ENCODE assay signal across 20 cellular contexts in the genomic region with DNA sequence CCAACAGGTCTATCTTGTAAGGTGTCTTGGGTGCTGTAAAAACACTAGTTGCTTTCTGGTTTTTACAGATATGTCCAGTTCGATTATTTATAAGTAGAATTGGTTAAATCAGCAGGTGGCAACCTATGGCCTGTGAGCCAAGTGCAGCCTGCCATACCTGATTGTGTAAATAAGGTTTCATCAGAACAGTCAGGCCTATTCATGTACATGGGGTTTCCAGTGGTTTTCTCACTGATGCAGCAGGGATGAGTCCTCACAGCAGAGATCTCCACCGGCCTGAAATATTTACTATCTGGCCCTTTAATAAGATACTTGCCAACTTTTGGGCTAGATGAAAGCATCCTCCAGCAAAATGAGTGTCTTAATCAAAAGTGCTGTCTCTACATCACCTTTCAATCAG.
"Had no signal": no experiment of that assay in that cellular context is flagged by ENCODE, and none has a peak within 500 bp of the region (broad histone marks: within the 10 kb centered on the region; RNA-seq: fewer than 3 reads in every experiment).

No MANE protein-coding gene starts in this region.

- H3K4me3 ChIP-seq: colonic mucosa, esophagus squamous epithelium, lower lobe of right lung, mucosa of descending colon, neural progenitor cell, smooth muscle cell, testis, tibial artery had no signal

- H3K4me2 ChIP-seq: neural progenitor cell, smooth muscle cell had no signal

- H3K79me2 ChIP-seq: parathyroid adenoma had no signal

- H3K4me1 ChIP-seq: colonic mucosa, esophagus squamous epithelium, lower lobe of right lung, neural progenitor cell, parathyroid adenoma, testis, tibial artery had no signal

- H3K9ac ChIP-seq: neural progenitor cell, parathyroid adenoma had no signal

- H3K36me3 ChIP-seq: colonic mucosa, esophagus squamous epithelium, lower lobe of right lung, neural progenitor cell, tibial artery had no signal

- ATAC-seq: left ventricle myocardium superior; lower lobe of right lung; mucosa of descending colon; natural killer cell treated with Interleukin-12 subunit alpha and Interleukin-12 subunit beta and Interleukin-15 and Interleukin-18, amount 100 ng/mL, for 72 hours; sciatic nerve; stimulated activated memory B cell treated with anti-CD40 and anti-IgM and Interleukin-4, amounts not matched to agents 10 μg/mL and 1 μg/mL and 100 μg/mL, for 72 hours; stimulated activated naive CD8-positive, alpha-beta T cell treated with anti-CD3 and anti-CD28 coated beads, Interleukin-15, Interleukin-2, amounts not matched to agents 100 U/mL and 50 U/mL, for 24 hours had no signal

- H2AFZ ChIP-seq: neural progenitor cell, parathyroid adenoma had no signal

- H3K27me3 ChIP-seq: colonic mucosa, esophagus squamous epithelium, neural progenitor cell, testis, tibial artery had no signal

- H3K9me3 ChIP-seq: colonic mucosa, esophagus squamous epithelium, lower lobe of right lung, mucosa of descending colon, testis, tibial artery had no signal

- H3K27ac ChIP-seq: colonic mucosa, esophagus squamous epithelium, lower lobe of right lung, neural progenitor cell, parathyroid adenoma, testis, tibial artery had no signal

- DNase-seq: colonic mucosa; effector memory CD4-positive, alpha-beta T cell; erythroblast; esophagus squamous epithelium; hypothalamus; left ventricle myocardium superior; lower lobe of right lung; mucosa of descending colon; naive B cell; stimulated activated CD4-positive, alpha-beta T cell treated with anti-CD3 and anti-CD28 coated beads, Interleukin-4, amount 100 ng/mL, for 4 hours; stimulated activated naive CD8-positive, alpha-beta T cell treated with anti-CD3 and anti-CD28 coated beads, Interleukin-15, Interleukin-2, amounts not matched to agents 100 U/mL and 50 U/mL, for 24 hours; substantia nigra; testis; tibial artery had no signal
